9 cellular contexts compared by ENCODE assay signal in genomic region chr9:105449081-105449480, GRCh38. TPM values are rescaled to one million over a fixed set of nuclear protein-coding genes. Genes with fewer than 3 reads are reported as not detected.
A peak's percentile ranks its signal among the peaks of the same experiment; 100 is the strongest.
DNase-seq lines count a peak whose midpoint lies in the region; ATAC-seq, FAIRE-seq and TF ChIP-seq lines count a peak whose summit lies in the region.
"Had no signal": no experiment of that assay in that cellular context is flagged by ENCODE, and none has a peak within 500 bp of the region (broad histone marks: within the 10 kb centered on the region; RNA-seq: fewer than 3 reads in every experiment).

No MANE protein-coding gene starts in this region.

- TF ChIP-seq CTCF in endothelial cell (IDR thresholded peaks at IDR 0.05; ENCODE audit: unreplicated experiment): no peak
- TF ChIP-seq CTCF in retinal pigment epithelial cell (conservative IDR thresholded peaks at IDR 0.05; ENCODE audit: low read depth, low read length): no peak

- H3K36me3 Mint-ChIP-seq in endothelial cell (ENCODE audit: low read depth, unreplicated experiment): no peaks in the 10 kb centered on the region

- H3K4me3 ChIP-seq in SJCRH30: peak overlapping the region; percentile 72
- H3K4me3 ChIP-seq in retinal pigment epithelial cell (ENCODE audit: low read length): peak overlapping the region; percentile 86
- no peak overlapping the region for H3K4me3 ChIP-seq in aorta (ENCODE audit: low read length in 2 of 2)

- DNase-seq in H54 (ENCODE audit: insufficient read length, low spot score): no peak
- no peak for DNase-seq in SJCRH30
- DNase-seq in endothelial cell (ENCODE audit: low spot score): no peak
- DNase-seq in retinal pigment epithelial cell (ENCODE audit: low read depth): no peak
- DNase-seq in NCI-H128 (lab: John Stamatoyannopoulos, UW; ENCODE audit: unreplicated experiment): no peak
- DNase-seq in NCI-H146 (lab: John Stamatoyannopoulos, UW): no peak
- DNase-seq in aorta: no peak

- no peaks in the 10 kb centered on the region for H3K27me3 ChIP-seq in SJCRH30
- H3K27me3 ChIP-seq in aorta (ENCODE audit: control insufficient read depth in 1 of 2, insufficient read depth in 2 of 2, low read length in 1 of 2): no peaks in the 10 kb centered on the region

- no peak for ATAC-seq in aorta (ENCODE audit: low FRiP score)

- H3K4me1 Mint-ChIP-seq in endothelial cell (ENCODE audit: unreplicated experiment): peaks cover 28% of the 10 kb centered on the region

- no peaks in the 10 kb centered on the region for H3K36me3 ChIP-seq in SJCRH30
- H3K36me3 ChIP-seq in aorta (ENCODE audit: control insufficient read depth in 1 of 2, insufficient read depth in 2 of 2, low read length in 1 of 2): no peaks in the 10 kb centered on the region

- WGBS in aorta, 2 donors: 6 to 7% methylated on average over 2 of the region's 2 CpGs

- peak overlapping the region; percentile 96 for H3K4me3 Mint-ChIP-seq in endothelial cell (ENCODE audit: unreplicated experiment)

- H3K27ac ChIP-seq in SJCRH30 (no peak overlapping the region), aorta (ENCODE audit: low read depth in 1 of 2, low read length in 2 of 2) (no peak overlapping the region)

- peaks cover 5% of the 10 kb centered on the region for H3K27me3 Mint-ChIP-seq in endothelial cell (ENCODE audit: unreplicated experiment)

- no peaks in the 10 kb centered on the region for H3K9me3 ChIP-seq in SJCRH30 (replicated peaks)
- no peaks in the 10 kb centered on the region for H3K9me3 ChIP-seq in aorta (ENCODE audit: control insufficient read depth, low read length)

- no peaks in the 10 kb centered on the region for H3K9me3 Mint-ChIP-seq in endothelial cell (ENCODE audit: unreplicated experiment)

- no peak for TF ChIP-seq POLR2A in H54 (IDR thresholded peaks at IDR 0.05; ENCODE audit: low read depth, low read length)

- peak overlapping the region; percentile 53 for H3K27ac Mint-ChIP-seq in endothelial cell (ENCODE audit: unreplicated experiment)

- H3K4me1 ChIP-seq in SJCRH30 (peaks cover 13% of the 10 kb centered on the region), aorta (ENCODE audit: control insufficient read depth in 1 of 2, insufficient read depth in 2 of 2, low read length in 2 of 2) (no peaks in the 10 kb centered on the region)

- intact Hi-C loops in aorta (cut with DNase I): loop anchor here in 1 of 2 donors (5.0 to 10.0 kb wide), 2 partner anchors 108 to 246 kb away; partner anchors contain the start of genes FKTN and TMEM38B

- peak; percentile 43 for FAIRE-seq in H54 (lab: Jason Lieb, UNC)
- FAIRE-seq: HTR-8/SVneo, TTC549 had no signal

RNA-seq across cellular contexts. Expression of gene FSD1L, which starts 1.2 kb away (rescaled TPM):
- total RNA-seq in SJCRH30 (2014; rRNA removed; shearing (Covaris generic)): 3.1 and 6.4 TPM in 2 replicates
- total RNA-seq in endothelial cell (ENCODE audit: unreplicated experiment) (5.6 TPM), aorta (1 to 10 TPM; 4.6 to 6.9 TPM)
- 1 to 10 TPM; 1.3 to 1.8 TPM for polyA plus RNA-seq in aorta

Comparison
In these comparisons a context has a peak if more than half of its experiments do, and no peak if none do; other contexts are left out.
1. H3K4me3 ChIP-seq: peak in SJCRH30 (single experiment) and retinal pigment epithelial cell (single experiment); none in aorta (0 of 2).